In the genomic region with DNA sequence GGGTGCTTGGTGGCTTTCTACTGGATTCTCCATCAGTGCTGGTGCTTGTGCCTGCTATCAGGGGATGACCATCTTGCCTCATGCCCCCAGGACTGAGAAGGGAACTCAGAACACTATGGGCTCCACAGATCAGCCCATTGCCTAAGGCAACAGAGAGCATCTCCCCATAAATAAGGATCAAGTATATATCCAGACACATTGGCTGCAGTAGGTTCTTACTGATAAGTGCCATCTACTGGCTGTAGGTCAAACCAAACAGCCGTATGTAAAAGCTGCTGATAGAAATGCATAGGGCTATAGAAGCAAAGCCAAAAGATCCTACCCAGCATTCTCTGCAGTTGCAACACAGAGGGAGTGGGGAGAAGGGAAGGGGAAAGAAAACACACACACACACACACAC, we compare ENCODE assay signal across 11 cellular contexts.
DNase-seq lines count a peak whose midpoint lies in the region; ATAC-seq and TF ChIP-seq lines count a peak whose summit lies in the region.
"Had no signal": no experiment of that assay in that cellular context is flagged by ENCODE, and none has a peak within 500 bp of the region (broad histone marks: within the 10 kb centered on the region; RNA-seq: fewer than 3 reads in every experiment).

No MANE protein-coding gene starts in this region.

- no peak overlapping the region for H3K4me3 Mint-ChIP-seq in mesothelial cell of epicardium
- H3K4me3 Mint-ChIP-seq: activated naive CD4-positive, alpha-beta T cell treated with anti-CD3 and anti-CD28 coated beads, Interleukin-2, amount 50 U/mL, for 24 hours had no signal

- H3K4me1 Mint-ChIP-seq in mesothelial cell of epicardium: no peaks in the 10 kb centered on the region
- H3K4me1 Mint-ChIP-seq: activated naive CD4-positive, alpha-beta T cell treated with anti-CD3 and anti-CD28 coated beads, Interleukin-2, amount 50 U/mL, for 24 hours had no signal

- no peaks in the 10 kb centered on the region for H3K27me3 Mint-ChIP-seq in mesothelial cell of epicardium (ENCODE audit: low read depth)
- H3K27me3 Mint-ChIP-seq: activated naive CD4-positive, alpha-beta T cell treated with anti-CD3 and anti-CD28 coated beads, Interleukin-2, amount 50 U/mL, for 24 hours had no signal

- DNase-seq in COLO829 (ENCODE audit: low spot score): peak; percentile 25
- peak; percentile 43 to 50 for DNase-seq in Kasumi-1 (lab: John Stamatoyannopoulos, UW)
- DNase-seq in epithelial cell of proximal tubule (ENCODE audit: low read depth): no peak
- DNase-seq in mesothelial cell of epicardium (ENCODE audit: low spot score in 2 of 2, unreplicated experiment in 2 of 2): no peak
- no peak for DNase-seq in activated CD8-positive, alpha-beta memory T cell treated with anti-CD3 and anti-CD28 coated beads, Interleukin-2, amount 50 U/mL, for 48 hours
- DNase-seq in amygdala (lab: John Stamatoyannopoulos, UW): no peak
- DNase-seq: mammary epithelial cell, NCI-H187 treated with DMSO at 0.1 percent for 48 hours had no signal

- peaks cover 22% of the 10 kb centered on the region for H3K9me3 Mint-ChIP-seq in mesothelial cell of epicardium
- H3K9me3 Mint-ChIP-seq: activated naive CD4-positive, alpha-beta T cell treated with anti-CD3 and anti-CD28 coated beads, Interleukin-2, amount 50 U/mL, for 24 hours had no signal

- H3K36me3 Mint-ChIP-seq in mesothelial cell of epicardium: peaks cover 22% of the 10 kb centered on the region
- H3K36me3 Mint-ChIP-seq: activated naive CD4-positive, alpha-beta T cell treated with anti-CD3 and anti-CD28 coated beads, Interleukin-2, amount 50 U/mL, for 24 hours had no signal

- no peak overlapping the region for H3K4me3 ChIP-seq in epithelial cell of proximal tubule (ENCODE audit: low read depth, low read length)

- H3K27ac Mint-ChIP-seq in mesothelial cell of epicardium: no peak overlapping the region
- H3K27ac Mint-ChIP-seq: activated naive CD4-positive, alpha-beta T cell treated with anti-CD3 and anti-CD28 coated beads, Interleukin-2, amount 50 U/mL, for 24 hours had no signal

- TF ChIP-seq CTCF in epithelial cell of proximal tubule (conservative IDR thresholded peaks at IDR 0.05; ENCODE audit: low read depth, low read length) (peak; percentile 46), mesothelial cell of epicardium (IDR thresholded peaks at IDR 0.05; ENCODE audit: unreplicated experiment) (no peak)

- peak; percentile 81 for ATAC-seq in GM19351 (IDR thresholded peaks at IDR 0.05; ENCODE audit: unreplicated experiment)
- ATAC-seq in HG03439 (IDR thresholded peaks at IDR 0.05; ENCODE audit: unreplicated experiment): no peak

Comparison
In these comparisons a context has a peak if more than half of its experiments do, and no peak if none do; other contexts are left out.
1. DNase-seq: peak in COLO829 (single experiment) and Kasumi-1 (2 of 2); none in epithelial cell of proximal tubule (single experiment), mesothelial cell of epicardium (0 of 2), activated CD8-positive, alpha-beta memory T cell treated with anti-CD3 and anti-CD28 coated beads, Interleukin-2, amount 50 U/mL, for 48 hours (single experiment) and amygdala (0 of 56).